ENCODE assay signal across 17 cellular contexts in the genomic region with DNA sequence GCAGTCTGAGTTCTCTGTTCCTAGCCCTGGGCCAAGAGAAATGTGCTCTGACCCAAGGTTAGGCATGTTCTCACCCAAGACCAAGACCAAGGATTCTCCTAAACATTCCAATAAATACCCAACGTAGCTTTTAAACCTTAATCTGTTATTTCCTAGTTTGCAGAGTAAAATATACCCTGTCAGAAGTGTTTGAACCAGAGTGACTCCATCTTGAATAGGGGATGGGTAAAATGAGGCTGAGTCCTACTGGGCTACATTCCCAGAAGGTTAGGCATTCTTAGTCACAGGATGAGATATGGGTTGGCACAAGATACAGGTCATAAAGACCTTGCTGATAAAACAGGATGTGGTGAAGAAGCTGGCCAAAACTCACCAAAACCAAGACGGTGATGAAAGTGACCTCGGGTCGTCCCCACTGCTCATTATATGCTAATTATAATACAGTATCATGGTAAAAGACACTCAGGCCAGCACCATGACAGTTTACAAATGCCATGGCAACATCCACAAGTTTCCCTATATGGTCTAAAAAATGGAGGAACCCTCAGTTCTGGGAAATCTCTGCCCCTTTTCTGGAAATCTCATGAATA. TPM values are rescaled to one million over a fixed set of nuclear protein-coding genes. Genes with fewer than 3 reads are reported as not detected.
A peak's percentile ranks its signal among the peaks of the same experiment; 100 is the strongest.
DNase-seq lines count a peak whose midpoint lies in the region; ATAC-seq and TF ChIP-seq lines count a peak whose summit lies in the region.
"Had no signal": no experiment of that assay in that cellular context is flagged by ENCODE, and none has a peak within 500 bp of the region (broad histone marks: within the 10 kb centered on the region; RNA-seq: fewer than 3 reads in every experiment).

No MANE protein-coding gene starts in this region.

- CTCF ChIA-PET in PC-3 (lab: Charles Lee), result no interaction called here

- peaks cover 19% of the 10 kb centered on the region for H3K4me1 ChIP-seq in PC-3 (ENCODE audit: insufficient read depth, low read length)
- no peaks in the 10 kb centered on the region for H3K4me1 ChIP-seq in MM.1S (ENCODE audit: low read length)
- H3K4me1 ChIP-seq: Peyer's patch, tibial nerve had no signal

- H2AFZ ChIP-seq in PC-3 (ENCODE audit: low read length), result no peak overlapping the region
- no peak overlapping the region for H2AFZ ChIP-seq in MM.1S (ENCODE audit: low read length)

- H3K4me2 ChIP-seq in PC-3 (ENCODE audit: low read length), result no peak overlapping the region
- no peak overlapping the region for H3K4me2 ChIP-seq in MM.1S (ENCODE audit: low read depth, low read length)

- peaks cover 10 to 21% of the 10 kb centered on the region in 2 donors for H3K9me3 Mint-ChIP-seq in activated naive CD4-positive, alpha-beta T cell treated with anti-CD3 and anti-CD28 coated beads, Interleukin-2, amount 50 U/mL, for 72 hours
- peaks cover 9% of the 10 kb centered on the region for H3K9me3 Mint-ChIP-seq in stimulated activated effector memory CD8-positive, alpha-beta T cell treated with anti-CD3 and anti-CD28 coated beads, Interleukin-12 subunit alpha, Interleukin-12 subunit beta, amount 100 ng/mL, for 72 hours

- no peaks in the 10 kb centered on the region for H4K20me1 ChIP-seq in PC-3 (ENCODE audit: low read length)
- H4K20me1 ChIP-seq in MM.1S (ENCODE audit: insufficient read depth, low read length), result no peaks in the 10 kb centered on the region

- POLR2A ChIA-PET in PC-3 (lab: Charles Lee; ENCODE audit: unreplicated experiment), result no interaction called here

- H3F3A ChIP-seq in PC-3 (ENCODE audit: low read length, unreplicated experiment) (no peaks in the 10 kb centered on the region), MM.1S (ENCODE audit: insufficient read depth, low read length) (no peaks in the 10 kb centered on the region)

- no peak overlapping the region for H3K9ac ChIP-seq in PC-3 (ENCODE audit: low read length)
- H3K9ac ChIP-seq in MM.1S (ENCODE audit: low read length), result no peak overlapping the region

- peak overlapping the region in 1 of 2 donors; percentile 87 for H3K27ac Mint-ChIP-seq in activated naive CD4-positive, alpha-beta T cell treated with anti-CD3 and anti-CD28 coated beads, Interleukin-2, amount 50 U/mL, for 72 hours
- no peak overlapping the region for H3K27ac Mint-ChIP-seq in stimulated activated effector memory CD8-positive, alpha-beta T cell treated with anti-CD3 and anti-CD28 coated beads, Interleukin-12 subunit alpha, Interleukin-12 subunit beta, amount 100 ng/mL, for 72 hours
- H3K27ac Mint-ChIP-seq: activated naive CD8-positive, alpha-beta T cell treated with anti-CD3 and anti-CD28 coated beads, Interleukin-2, amount 10 ng/mL, durations not matched to agents 7 days and 5 days had no signal

- no peaks in the 10 kb centered on the region for H3K9me2 ChIP-seq in PC-3 (replicated peaks; ENCODE audit: low read length)
- H3K9me2 ChIP-seq in MM.1S (replicated peaks; ENCODE audit: insufficient read depth, low read length), result no peaks in the 10 kb centered on the region

- intact Hi-C loops in PC-3 (cut with micrococcal nuclease), result no loop called here

- no peak overlapping the region for H3K27ac ChIP-seq in PC-3 (ENCODE audit: low read length)
- no peak overlapping the region for H3K27ac ChIP-seq in MM.1S (ENCODE audit: low read length)
- H3K27ac ChIP-seq: Peyer's patch, tibial nerve had no signal

- H3K9me3 ChIP-seq in PC-3 (ENCODE audit: low read length), result 0 out of 2 replicates have a peak, but pooled peaks cover 3% of the 10 kb centered on the region
- no peaks in the 10 kb centered on the region for H3K9me3 ChIP-seq in MM.1S (replicated peaks; ENCODE audit: insufficient read depth, low read length)

- no peak overlapping the region for H3K4me3 ChIP-seq in PC-3 (ENCODE audit: low read length)
- no peak overlapping the region for H3K4me3 ChIP-seq in MM.1S (ENCODE audit: low read length)
- H3K4me3 ChIP-seq: GM12878, lung, Peyer's patch, tibial nerve had no signal

- peaks cover 6% of the 10 kb centered on the region for H3K4me1 Mint-ChIP-seq in stimulated activated effector memory CD8-positive, alpha-beta T cell treated with anti-CD3 and anti-CD28 coated beads, Interleukin-12 subunit alpha, Interleukin-12 subunit beta, amount 100 ng/mL, for 72 hours

- H3K27me3 ChIP-seq in PC-3 (ENCODE audit: low read length) (no peaks in the 10 kb centered on the region), MM.1S (replicated peaks; ENCODE audit: insufficient read depth, low read length) (no peaks in the 10 kb centered on the region)
- H3K27me3 ChIP-seq: Peyer's patch, tibial nerve had no signal

- peak; percentile 57 to 91 for ATAC-seq in activated naive CD4-positive, alpha-beta T cell treated with anti-CD3 and anti-CD28 coated beads, Interleukin-2, amount 50 U/mL, for 72 hours
- ATAC-seq in PC-3 (peak; percentile 79), GM18868 (IDR thresholded peaks at IDR 0.05; ENCODE audit: unreplicated experiment) (no peak)
- peak; percentile 73 for ATAC-seq in stimulated activated effector memory CD8-positive, alpha-beta T cell treated with anti-CD3 and anti-CD28 coated beads, Interleukin-12 subunit alpha, Interleukin-12 subunit beta, amount 100 ng/mL, for 72 hours
- ATAC-seq: esophagus mucosa, GM12878 had no signal

- DNase-seq in activated naive CD4-positive, alpha-beta T cell treated with anti-CD3 and anti-CD28 coated beads, Interleukin-2, amount 50 U/mL, for 72 hours (ENCODE audit: low spot score in 2 of 2), result peak in 1 of 2 donors; percentile 68
- no peak for DNase-seq in activated naive CD4-positive, alpha-beta T cell treated with anti-CD3 and anti-CD28 coated beads, Interleukin-2, amount 50 U/mL, for 16 hours
- DNase-seq in PC-3 (peak; percentile 79), dermis blood vessel endothelial cell (peak; percentile 50), MM.1S (no peak), UCSD-AML1 (lab: John Stamatoyannopoulos, UW; ENCODE audit: unreplicated experiment) (no peak)
- DNase-seq in stimulated activated effector memory CD8-positive, alpha-beta T cell treated with anti-CD3 and anti-CD28 coated beads, Interleukin-12 subunit alpha, Interleukin-12 subunit beta, amount 100 ng/mL, for 72 hours (ENCODE audit: low spot score in 2 of 2), result no peak
- DNase-seq: activated naive CD8-positive, alpha-beta T cell treated with anti-CD3 and anti-CD28 coated beads, Interleukin-2, amount 10 ng/mL, durations not matched to agents 7 days and 5 days; NCI-H1436 treated with DMSO at 0.1 percent for 48 hours; NCI-H510A; Peyer's patch had no signal

- peaks cover 22 to 27% of the 10 kb centered on the region in 2 donors for H3K36me3 Mint-ChIP-seq in activated naive CD4-positive, alpha-beta T cell treated with anti-CD3 and anti-CD28 coated beads, Interleukin-2, amount 50 U/mL, for 72 hours
- H3K36me3 Mint-ChIP-seq in stimulated activated effector memory CD8-positive, alpha-beta T cell treated with anti-CD3 and anti-CD28 coated beads, Interleukin-12 subunit alpha, Interleukin-12 subunit beta, amount 100 ng/mL, for 72 hours, result no peaks in the 10 kb centered on the region

- TF ChIP-seq CTCF in PC-3 (conservative IDR thresholded peaks at IDR 0.05; ENCODE audit: low read depth, low read length) (no peak), MM.1S (IDR thresholded peaks at IDR 0.05; ENCODE audit: low read length) (no peak)

- BruUV-seq in PC-3 (replicated peaks; lab: Mats Ljungman, UMichigan), result no TSS peak

- H3K36me3 ChIP-seq in PC-3 (ENCODE audit: low read depth, low read length) (no peaks in the 10 kb centered on the region), MM.1S (replicated peaks; ENCODE audit: insufficient read depth, low read length) (no peaks in the 10 kb centered on the region)
- H3K36me3 ChIP-seq: Peyer's patch, tibial nerve had no signal

- H3K4me3 Mint-ChIP-seq in stimulated activated effector memory CD8-positive, alpha-beta T cell treated with anti-CD3 and anti-CD28 coated beads, Interleukin-12 subunit alpha, Interleukin-12 subunit beta, amount 100 ng/mL, for 72 hours, result no peak overlapping the region
- H3K4me3 Mint-ChIP-seq: activated naive CD8-positive, alpha-beta T cell treated with anti-CD3 and anti-CD28 coated beads, Interleukin-2, amount 10 ng/mL, durations not matched to agents 7 days and 5 days; neural crest cell had no signal

- H3K79me2 ChIP-seq in PC-3 (ENCODE audit: low read length) (no peaks in the 10 kb centered on the region), MM.1S (ENCODE audit: low read length) (no peaks in the 10 kb centered on the region)

RNA-seq across cellular contexts. Expression of a gene that starts 27.7 kb away (rescaled TPM):
- total RNA-seq in activated naive CD4-positive, alpha-beta T cell treated with anti-CD3 and anti-CD28 coated beads, Interleukin-2, amount 50 U/mL, for 72 hours, result under 1 TPM; 0.06 to 0.41 TPM
- 1.2 TPM in 2 replicates for total RNA-seq in PC-3 (2014; rRNA removed)
- 1.5 and 14.9 TPM in 2 replicates for total RNA-seq in dermis blood vessel endothelial cell

Comparison
In these comparisons a context has a peak if more than half of its experiments do, and no peak if none do; other contexts are left out.
1. DNase-seq: peak in PC-3 (single experiment) and dermis blood vessel endothelial cell (single experiment); none in activated naive CD4-positive, alpha-beta T cell treated with anti-CD3 and anti-CD28 coated beads, Interleukin-2, amount 50 U/mL, for 16 hours (single experiment), stimulated activated effector memory CD8-positive, alpha-beta T cell treated with anti-CD3 and anti-CD28 coated beads, Interleukin-12 subunit alpha, Interleukin-12 subunit beta, amount 100 ng/mL, for 72 hours (0 of 2), MM.1S (single experiment) and UCSD-AML1 (single experiment).